27 cellular contexts compared by ENCODE assay signal in genomic region chr10:3639546-3639945, GRCh38.
A peak's percentile ranks its signal among the peaks of the same experiment; 100 is the strongest.
DNase-seq lines count a peak whose midpoint lies in the region; ATAC-seq and TF ChIP-seq lines count a peak whose summit lies in the region.
"Had no signal": no experiment of that assay in that cellular context is flagged by ENCODE, and none has a peak within 500 bp of the region (broad histone marks: within the 10 kb centered on the region; RNA-seq: fewer than 3 reads in every experiment).

No MANE protein-coding gene starts in this region.

- H3K4me1 ChIP-seq in PC-9 (replicated peaks; ENCODE audit: insufficient read depth) = peaks cover 42% of the 10 kb centered on the region
- no peaks in the 10 kb centered on the region for H3K4me1 ChIP-seq in aorta (ENCODE audit: control insufficient read depth in 1 of 2, insufficient read depth in 2 of 2, low read length in 2 of 2)
- H3K4me1 ChIP-seq: Caco-2 had no signal

- H3K79me2 ChIP-seq in PC-9 (ENCODE audit: low read depth) = no peaks in the 10 kb centered on the region

- peak overlapping the region; percentile 31 for H3K4me2 ChIP-seq in PC-9

- H3K9me2 ChIP-seq in PC-9 (ENCODE audit: insufficient read depth) = no peaks in the 10 kb centered on the region

- H3K36me3 ChIP-seq in PC-9 (ENCODE audit: low read depth) (no peaks in the 10 kb centered on the region), aorta (ENCODE audit: control insufficient read depth in 1 of 2, insufficient read depth in 2 of 2, low read length in 1 of 2) (no peaks in the 10 kb centered on the region)
- H3K36me3 ChIP-seq: SJSA1 had no signal

- 91 to 93% methylated on average over 4 of the region's 4 CpGs for WGBS in aorta, 2 donors

- H3K9me3 ChIP-seq in PC-9 (ENCODE audit: insufficient read depth, low read depth) (no peaks in the 10 kb centered on the region), aorta (ENCODE audit: control insufficient read depth, low read length) (no peaks in the 10 kb centered on the region)
- H3K9me3 ChIP-seq: Caco-2, SJSA1 had no signal

- peaks cover 40% of the 10 kb centered on the region for H3F3A ChIP-seq in PC-9 (ENCODE audit: insufficient read depth, low read depth)

- H2AFZ ChIP-seq in PC-9 = no peak overlapping the region

- H4K20me1 ChIP-seq in PC-9 (ENCODE audit: insufficient read depth) = no peaks in the 10 kb centered on the region

- no TSS peak for BruUV-seq in PC-9 (replicated peaks; lab: Mats Ljungman, UMichigan)

- ATAC-seq in aorta (ENCODE audit: low FRiP score) = no peak
- ATAC-seq: CD8-positive, alpha-beta T cell; HCT116 had no signal

- CTCF ChIA-PET in PC-9 (lab: Charles Lee) = no interaction called here

- intact Hi-C loops in PC-9 (cut with micrococcal nuclease; ENCODE audit: unreplicated experiment) (loop anchor here (5.0 kb wide), 1 partner anchor 442 kb away; no protein-coding TSS in a partner anchor), aorta (cut with DNase I) (no loop called here)

- H3K27me3 ChIP-seq in PC-9 (ENCODE audit: insufficient read depth, low read depth) (no peaks in the 10 kb centered on the region), aorta (ENCODE audit: control insufficient read depth in 1 of 2, insufficient read depth in 2 of 2, low read length in 1 of 2) (no peaks in the 10 kb centered on the region)
- H3K27me3 ChIP-seq: SJSA1 had no signal

- TF ChIP-seq CTCF in PC-9 (conservative IDR thresholded peaks at IDR 0.05) = no peak

- H3K27ac ChIP-seq in PC-9 (peak overlapping the region; percentile 60), aorta (ENCODE audit: low read depth in 1 of 2, low read length in 2 of 2) (no peak overlapping the region)
- H3K27ac ChIP-seq: C4-2B, HL-60, SJSA1 had no signal

- POLR2A ChIA-PET in PC-9 (lab: Charles Lee; ENCODE audit: unreplicated experiment) = interaction anchor here (0.6 kb wide), 1 partner anchor 13 kb away, joined by 6 read pairs; no protein-coding TSS in a partner anchor

- DNase-seq in NCI-H2171 treated with DMSO at 0.1 percent for 48 hours (lab: John Stamatoyannopoulos, UW) (peak; percentile 2), NCI-H2171 (lab: John Stamatoyannopoulos, UW) (no peak), LoVo (ENCODE audit: low spot score) (peak; percentile 27), PC-9 (peak; percentile 42 to 84), kidney tubule cell (ENCODE audit: low spot score) (peak; percentile 45), Ammon's horn (ENCODE audit: low spot score) (no peak), inferior parietal cortex (ENCODE audit: extremely low spot score) (no peak), aorta (no peak)
- DNase-seq: AML-193; Caco-2; CD8-positive, alpha-beta T cell; DMS 273 treated with DMSO at 0.1 percent for 48 hours; DND-41; NCI-H1105; NCI-H1436 treated with DMSO at 0.1 percent for 48 hours; NCI-H187 treated with DMSO at 0.1 percent for 48 hours; NCI-H446; NCI-H524 treated with DMSO at 0.1 percent for 48 hours; NCI-H82; NK-92 treated with Interleukin-12 subunit alpha and Interleukin-12 subunit beta, amount 100 ng/mL, for 24 hours; Right ventricle myocardium superior; RPMI8226; T-helper 1 cell had no signal

- H3K4me3 ChIP-seq in PC-9 (no peak overlapping the region), aorta (ENCODE audit: low read length in 2 of 2) (no peak overlapping the region)
- H3K4me3 ChIP-seq: SJSA1 had no signal

Comparison
In these comparisons a context has a peak if more than half of its experiments do, and no peak if none do; other contexts are left out.
1. DNase-seq: peak in NCI-H2171 treated with DMSO at 0.1 percent for 48 hours (single experiment), LoVo (single experiment), PC-9 (2 of 2) and kidney tubule cell (single experiment); none in NCI-H2171 (single experiment), Ammon's horn (single experiment), inferior parietal cortex (single experiment) and aorta (0 of 2).